ENCODE assay signal across 23 cellular contexts in the genomic region with DNA sequence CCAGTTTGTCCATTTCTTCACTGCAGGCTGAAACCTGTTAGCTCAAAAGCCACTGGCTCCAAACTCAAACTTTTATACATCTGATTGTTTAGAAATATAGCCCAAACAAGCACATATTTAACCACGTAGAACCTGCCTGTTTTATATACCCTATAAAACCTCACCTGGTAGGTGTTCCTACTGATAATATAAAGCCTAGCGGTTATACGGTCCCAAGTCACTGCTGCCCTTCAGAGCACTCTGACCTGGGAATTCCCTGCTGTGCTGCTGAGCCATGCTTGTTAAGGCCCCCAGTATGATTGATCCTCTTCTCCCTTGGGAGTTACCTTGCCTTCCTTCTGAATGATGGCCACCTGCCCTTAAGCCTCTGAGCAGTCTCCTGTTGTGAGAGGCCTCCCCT.
"Had no signal": no experiment of that assay in that cellular context is flagged by ENCODE, and none has a peak within 500 bp of the region (broad histone marks: within the 10 kb centered on the region; RNA-seq: fewer than 3 reads in every experiment).

No MANE protein-coding gene starts in this region.

- H3K27ac ChIP-seq: left lung, lower lobe of right lung, ovary, right atrium auricular region, right lobe of liver, stomach, testis, thyroid gland, vagina had no signal

- ATAC-seq: left cardiac atrium; left lung; lower lobe of right lung; naive thymus-derived CD4-positive, alpha-beta T cell; natural killer cell treated with Interleukin-12 subunit alpha and Interleukin-12 subunit beta and Interleukin-15 and Interleukin-18, amount 100 ng/mL, for 72 hours; right lobe of liver; stimulated activated naive B cell treated with anti-CD40 and anti-IgM and Interleukin-4, amounts not matched to agents 10 μg/mL and 1 μg/mL and 100 μg/mL, for 72 hours; stimulated activated naive CD8-positive, alpha-beta T cell treated with anti-CD3 and anti-CD28 coated beads, Interleukin-15, Interleukin-2, amounts not matched to agents 100 U/mL and 50 U/mL, for 24 hours had no signal

- H3K4me3 ChIP-seq: left lung, lower lobe of right lung, ovary, right atrium auricular region, right lobe of liver, stomach, testis, thyroid gland, vagina had no signal

- H3K27me3 ChIP-seq: left lung, ovary, right atrium auricular region, right lobe of liver, stomach, testis, thyroid gland, vagina had no signal

- FAIRE-seq: keratinocyte had no signal

- H3K9me3 ChIP-seq: left lung, lower lobe of right lung, ovary, right atrium auricular region, right lobe of liver, stomach, testis, thyroid gland, vagina had no signal

- DNase-seq: hippocampal formation; kidney glomerular epithelial cell; left cardiac atrium; left lung; lower lobe of right lung; mammary epithelial cell; mesendoderm; naive thymus-derived CD4-positive, alpha-beta T cell; ovary; right lobe of liver; stimulated activated CD4-positive, alpha-beta T cell treated with anti-CD3 and anti-CD28 coated beads, Interleukin-12 subunit alpha, Interleukin-12 subunit beta, amount 100 ng/mL, for 4 hours; stimulated activated CD4-positive, alpha-beta T cell treated with anti-CD3 and anti-CD28 coated beads, Interleukin-15, amount 100 ng/mL, for 24 hours; stimulated activated CD4-positive, alpha-beta T cell treated with anti-CD3 and anti-CD28 coated beads, Interleukin-2, amount 100 ng/mL, for 24 hours; stimulated activated CD4-positive, alpha-beta T cell treated with anti-CD3 and anti-CD28 coated beads, Interleukin-4, amount 100 ng/mL, for 1 hour; stimulated activated naive B cell treated with anti-CD40 and anti-IgM and Interleukin-4, amounts not matched to agents 10 μg/mL and 1 μg/mL and 100 μg/mL, for 72 hours; stimulated activated naive CD8-positive, alpha-beta T cell treated with anti-CD3 and anti-CD28 coated beads, Interleukin-15, Interleukin-2, amounts not matched to agents 100 U/mL and 50 U/mL, for 24 hours; stomach; testis; thyroid gland had no signal

- H3K36me3 ChIP-seq: left lung, lower lobe of right lung, ovary, right atrium auricular region, right lobe of liver, stomach, thyroid gland, vagina had no signal

- H3K4me1 ChIP-seq: left lung, lower lobe of right lung, right atrium auricular region, right lobe of liver, testis, thyroid gland, vagina had no signal
